In genomic region chr15:85704720-85705119, GRCh38 we compare ENCODE assay signal across 9 cellular contexts.
DNase-seq lines count a peak whose midpoint lies in the region; ATAC-seq, FAIRE-seq and TF ChIP-seq lines count a peak whose summit lies in the region.
"Had no signal": no experiment of that assay in that cellular context is flagged by ENCODE, and none has a peak within 500 bp of the region (broad histone marks: within the 10 kb centered on the region; RNA-seq: fewer than 3 reads in every experiment).

No MANE protein-coding gene starts in this region.

- H3K27me3 ChIP-seq in ovary (no peaks in the 10 kb centered on the region), GM23338 (ENCODE audit: insufficient read depth) (no peaks in the 10 kb centered on the region)

- TF ChIP-seq EP300 in A549 (IDR thresholded peaks at IDR 0.05): no peak
- TF ChIP-seq EP300 in ovary (IDR thresholded peaks at IDR 0.05): no peak

- H4K20me1 ChIP-seq in GM23338 (replicated peaks; ENCODE audit: insufficient read depth): no peaks in the 10 kb centered on the region

- intact Hi-C loops in ovary (cut with DNase I): loop anchor here in 1 of 4 donors (10.0 kb wide), 1 partner anchor 80 kb away; no protein-coding TSS in a partner anchor

- no peak for TF ChIP-seq POLR2A in A549 (IDR thresholded peaks at IDR 0.05; ENCODE audit: low read length)
- no peak for TF ChIP-seq POLR2A in ovary (IDR thresholded peaks at IDR 0.05)

- ATAC-seq in A549 (no peak), GM18519 (IDR thresholded peaks at IDR 0.05; ENCODE audit: low FRiP score, unreplicated experiment) (no peak), GM23338 (no peak)
- ATAC-seq in effector memory CD8-positive, alpha-beta T cell (replicated peaks): no peak

- no peak for TF ChIP-seq RAD21 in A549 (conservative IDR thresholded peaks at IDR 0.05 in 1 of 2, IDR thresholded peaks at IDR 0.05 in 1 of 2)

- H3K4me1 ChIP-seq in A549: peaks cover 26% of the 10 kb centered on the region
- peaks cover 25% of the 10 kb centered on the region for H3K4me1 ChIP-seq in ovary (ENCODE audit: insufficient read depth)
- H3K4me1 ChIP-seq in GM23338 (ENCODE audit: insufficient read depth): peaks cover 6% of the 10 kb centered on the region

- H3K36me3 Mint-ChIP-seq in IgD-negative memory B cell (peaks cover 8% of the 10 kb centered on the region), osteocyte (ENCODE audit: unreplicated experiment) (peaks cover 25% of the 10 kb centered on the region), GM23338 (ENCODE audit: low read depth) (no peaks in the 10 kb centered on the region; the same call in 2 of the 3 replicates)
- peaks cover 57% of the 10 kb centered on the region for H3K36me3 Mint-ChIP-seq in effector memory CD8-positive, alpha-beta T cell (ENCODE audit: insufficient read depth)

- H3K4me3 Mint-ChIP-seq in IgD-negative memory B cell: peak overlapping the region in 3 of 4 donors; percentile 48 to 90 (median 88)
- H3K4me3 Mint-ChIP-seq in effector memory CD8-positive, alpha-beta T cell: peak overlapping the region; percentile 85
- no peak overlapping the region for H3K4me3 Mint-ChIP-seq in osteocyte (ENCODE audit: unreplicated experiment)
- H3K4me3 Mint-ChIP-seq in GM23338: no peak overlapping the region

- TF ChIP-seq CTCF in A549 (IDR thresholded peaks at IDR 0.05) (no peak), osteocyte (IDR thresholded peaks at IDR 0.05) (no peak), ovary (IDR thresholded peaks at IDR 0.05) (no peak), GM23338 (conservative IDR thresholded peaks at IDR 0.05; ENCODE audit: low read depth in 2 of 2) (no peak)

- POLR2A ChIA-PET in A549 (lab: Yijun Ruan, JAX): no interaction called here

- DNase-seq in A549 (ENCODE audit: low read depth in 1 of 2, low spot score in 1 of 2): no peak
- no peak for DNase-seq in effector memory CD8-positive, alpha-beta T cell
- no peak for DNase-seq in osteocyte (ENCODE audit: extremely low spot score, unreplicated experiment)
- no peak for DNase-seq in EL
- DNase-seq in ovary: no peak
- DNase-seq in GM23338 (ENCODE audit: low spot score): no peak
- DNase-seq: NCI-H2081 had no signal

- H3K27ac Mint-ChIP-seq in IgD-negative memory B cell: peak overlapping the region; percentile 79 to 98 (median 93)
- peak overlapping the region; percentile 99 for H3K27ac Mint-ChIP-seq in effector memory CD8-positive, alpha-beta T cell
- peak overlapping the region; percentile 66 for H3K27ac Mint-ChIP-seq in osteocyte (ENCODE audit: unreplicated experiment)
- no peak overlapping the region for H3K27ac Mint-ChIP-seq in GM23338

- H3K4me1 Mint-ChIP-seq in IgD-negative memory B cell: peaks cover 74 to 84% (median 82%) of the 10 kb centered on the region in 3 donors
- peaks cover 61 to 80% of the 10 kb centered on the region in 2 donors for H3K4me1 Mint-ChIP-seq in effector memory CD8-positive, alpha-beta T cell (ENCODE audit: low read depth in 2 of 2)
- H3K4me1 Mint-ChIP-seq in osteocyte (ENCODE audit: unreplicated experiment): peaks cover 62% of the 10 kb centered on the region
- peaks cover 18% of the 10 kb centered on the region for H3K4me1 Mint-ChIP-seq in GM23338

- peak; percentile 43 for FAIRE-seq in A549 (lab: Jason Lieb, UNC)

- H3K36me3 ChIP-seq in ovary: no peaks in the 10 kb centered on the region
- no peaks in the 10 kb centered on the region for H3K36me3 ChIP-seq in GM23338 (ENCODE audit: insufficient read depth)

- H3F3A ChIP-seq in GM23338 (replicated peaks; ENCODE audit: low read depth): no peaks in the 10 kb centered on the region

- no peak overlapping the region for H2AFZ ChIP-seq in GM23338

- H3K4me2 ChIP-seq in A549: no peak overlapping the region
- H3K4me2 ChIP-seq in GM23338: no peak overlapping the region

- H3K27ac ChIP-seq in A549 (no peak overlapping the region), ovary (peak overlapping the region in 1 of 2 donors; percentile 54), GM23338 (ENCODE audit: low read depth) (no peak overlapping the region)

- no peaks in the 10 kb centered on the region for H3K9me3 Mint-ChIP-seq in IgD-negative memory B cell
- no peaks in the 10 kb centered on the region for H3K9me3 Mint-ChIP-seq in effector memory CD8-positive, alpha-beta T cell
- no peaks in the 10 kb centered on the region for H3K9me3 Mint-ChIP-seq in osteocyte (ENCODE audit: unreplicated experiment)
- no peaks in the 10 kb centered on the region for H3K9me3 Mint-ChIP-seq in GM23338

- H3K27me3 Mint-ChIP-seq in IgD-negative memory B cell: no peaks in the 10 kb centered on the region
- no peaks in the 10 kb centered on the region for H3K27me3 Mint-ChIP-seq in effector memory CD8-positive, alpha-beta T cell
- no peaks in the 10 kb centered on the region for H3K27me3 Mint-ChIP-seq in osteocyte (ENCODE audit: unreplicated experiment)
- no peaks in the 10 kb centered on the region for H3K27me3 Mint-ChIP-seq in GM23338 (ENCODE audit: insufficient read depth, low read depth, poor library complexity)

- H3K4me3 ChIP-seq in A549 (no peak overlapping the region), ovary (no peak overlapping the region), GM23338 (no peak overlapping the region)

- no peaks in the 10 kb centered on the region for H3K9me2 ChIP-seq in GM23338 (ENCODE audit: insufficient read depth)

- CTCF ChIA-PET in A549 (lab: Yijun Ruan, JAX): interaction anchor here (0.7 to 1.0 kb wide), 3 partner anchors 9 to 25 kb away, joined by 3 to 4 read pairs (median 3); no protein-coding TSS in a partner anchor

- no peaks in the 10 kb centered on the region for H3K79me2 ChIP-seq in GM23338 (replicated peaks; ENCODE audit: insufficient read depth)

- H3K9me3 ChIP-seq in A549 (no peaks in the 10 kb centered on the region), ovary (no peaks in the 10 kb centered on the region)

- 94% methylated on average over 2 of the region's 2 CpGs for WGBS in A549 (ENCODE audit: missing lambda C conversion rate)
- WGBS in ovary, 3 donors: 60 to 77% (median 64%) methylated on average over 2 of the region's 2 CpGs

TF ChIP-seq in A549, 52 proteins besides CTCF, POLR2A, EP300 and RAD21:
- no peak for TF ChIP-seq ZFP36 (IDR thresholded peaks at IDR 0.05; ENCODE audit: borderline replicate concordance, partially characterized antibody)
- TF ChIP-seq HOXA7 (CRISPR knock-in tag; IDR thresholded peaks at IDR 0.05): no peak
- no peak for TF ChIP-seq FOXS1 (CRISPR knock-in tag; IDR thresholded peaks at IDR 0.05)
- TF ChIP-seq EHMT2 (IDR thresholded peaks at IDR 0.05; ENCODE audit: low read depth): no peak
- TF ChIP-seq BHLHE40 (IDR thresholded peaks at IDR 0.05; ENCODE audit: low read depth, low read length): no peak
- TF ChIP-seq JUNB (IDR thresholded peaks at IDR 0.05): no peak
- no peak for TF ChIP-seq GATA3 (IDR thresholded peaks at IDR 0.05; ENCODE audit: borderline replicate concordance)
- no peak for TF ChIP-seq NR3C1 (IDR thresholded peaks at IDR 0.05)
- no peak for TF ChIP-seq USF2 (IDR thresholded peaks at IDR 0.05)
- no peak for TF ChIP-seq EHF (CRISPR knock-in tag; IDR thresholded peaks at IDR 0.05)
- TF ChIP-seq RARB (CRISPR knock-in tag; IDR thresholded peaks at IDR 0.05): no peak
- TF ChIP-seq HEYL (CRISPR knock-in tag; IDR thresholded peaks at IDR 0.05): no peak
- no peak for TF ChIP-seq CEBPB (IDR thresholded peaks at IDR 0.05)
- TF ChIP-seq PHF8 (IDR thresholded peaks at IDR 0.05; ENCODE audit: borderline replicate concordance, low read depth): no peak
- TF ChIP-seq SREBF2 (IDR thresholded peaks at IDR 0.05): no peak
- no peak for TF ChIP-seq ZSCAN20 (CRISPR knock-in tag; IDR thresholded peaks at IDR 0.05)

TF ChIP-seq in GM23338, 12 proteins besides CTCF, POLR2A, EP300 and RAD21 (continues in another document):
- no peak for TF ChIP-seq ZNF114 (CRISPR knock-in tag; IDR thresholded peaks at IDR 0.05)
- no peak for TF ChIP-seq STAT1 (IDR thresholded peaks at IDR 0.05; ENCODE audit: unreplicated experiment)
- TF ChIP-seq REST (IDR thresholded peaks at IDR 0.05; ENCODE audit: unreplicated experiment): no peak
- no peak for TF ChIP-seq EZH2phosphoT487 (IDR thresholded peaks at IDR 0.05; ENCODE audit: unreplicated experiment)
- no peak for TF ChIP-seq JUNB (IDR thresholded peaks at IDR 0.05; ENCODE audit: unreplicated experiment)

Comparison
In these comparisons a context has a peak if more than half of its experiments do, and no peak if none do; other contexts are left out.
1. H3K4me3 Mint-ChIP-seq: peak in IgD-negative memory B cell (3 of 4) and effector memory CD8-positive, alpha-beta T cell (2 of 2); none in osteocyte (single experiment) and GM23338 (single experiment).